Comparison of ENCODE assay signal across 8 cellular contexts in the genomic region with DNA sequence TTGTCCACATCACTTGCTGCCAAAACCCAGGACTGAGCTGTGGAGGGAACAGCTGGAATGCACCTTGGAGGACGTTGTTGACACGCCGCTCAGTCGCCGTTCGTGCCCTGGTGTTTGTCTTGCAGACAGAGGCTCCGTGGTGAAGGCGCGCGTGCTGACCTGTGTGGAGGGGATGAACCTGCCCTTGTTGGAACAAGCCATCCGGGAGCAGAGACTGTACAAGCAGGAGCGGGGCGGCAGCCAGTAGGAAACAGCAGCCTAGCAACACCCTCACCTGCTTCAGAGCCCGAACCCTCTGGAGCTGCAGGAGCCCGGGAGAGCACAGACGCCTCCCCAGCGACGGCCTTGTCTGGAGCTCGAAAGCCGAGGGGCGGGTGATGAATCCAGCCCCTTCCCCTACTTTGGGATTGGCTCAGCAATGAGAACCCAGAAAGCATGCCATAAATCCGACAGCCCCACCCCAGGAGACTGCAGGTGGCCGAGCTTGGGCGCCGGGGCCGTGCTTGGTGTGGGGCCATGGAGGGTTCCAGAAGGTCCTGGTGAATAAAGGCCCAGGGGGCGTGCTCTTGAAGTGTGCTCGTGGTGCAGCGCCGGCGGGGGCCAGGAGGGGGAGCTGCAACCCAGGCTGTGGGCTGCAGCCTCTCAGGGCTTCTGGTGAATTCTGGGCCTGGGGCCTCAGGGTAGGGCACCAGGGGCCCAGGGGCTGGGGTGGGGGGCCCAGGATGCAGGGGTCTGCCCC. TPM values are rescaled to one million over a fixed set of nuclear protein-coding genes. Genes with fewer than 3 reads are reported as not detected.
DNase-seq lines count a peak whose midpoint lies in the region; ATAC-seq and TF ChIP-seq lines count a peak whose summit lies in the region.

No MANE protein-coding gene starts in this region.

- no peaks in the 10 kb centered on the region for H3K9me3 Mint-ChIP-seq in naive thymus-derived CD8-positive, alpha-beta T cell

- H3K36me3 ChIP-seq in MG63 (peaks cover 4% of the 10 kb centered on the region; the same call in 1 of the 2 replicates), tibial artery (peaks cover 0 to 54% (median 4%) of the 10 kb centered on the region in 3 donors)

- H3K27me3 ChIP-seq in MG63: no peaks in the 10 kb centered on the region
- no peaks in the 10 kb centered on the region for H3K27me3 ChIP-seq in tibial artery

- no peak overlapping the region for H3K27ac ChIP-seq in tibial artery

- H3K9me3 ChIP-seq in MG63 (no peaks in the 10 kb centered on the region), tibial artery (no peaks in the 10 kb centered on the region)

- no peaks in the 10 kb centered on the region for H3K27me3 Mint-ChIP-seq in naive thymus-derived CD8-positive, alpha-beta T cell

- POLR2A ChIA-PET in naive thymus-derived CD8-positive, alpha-beta T cell (lab: Charles Lee): no interaction called here

- peak; percentile 11 for DNase-seq in GF-D8 (lab: John Stamatoyannopoulos, UW)
- peak; percentile 34 for DNase-seq in MG63
- DNase-seq in activated CD4-positive, alpha-beta T cell treated with anti-CD3 and anti-CD28 coated beads, Interleukin-2, amount 50 U/mL, for 1 hour: peak; percentile 66
- peak; percentile 46 for DNase-seq in effector CD8-positive, alpha-beta T cell (lab: John Stamatoyannopoulos, UW)
- peak; percentile 32 to 78 (median 57) for DNase-seq in naive thymus-derived CD8-positive, alpha-beta T cell
- no peak for DNase-seq in tibial artery
- no peak for DNase-seq in medulla oblongata (ENCODE audit: extremely low spot score)

- H3K27ac Mint-ChIP-seq in naive thymus-derived CD8-positive, alpha-beta T cell: no peak overlapping the region

- intact Hi-C loops in tibial artery (cut with DNase I; ENCODE audit: low total_unique reads): no loop called here

- H3K4me1 ChIP-seq in tibial artery: peaks cover 0 to 8% (median 0%) of the 10 kb centered on the region in 4 donors

- TF ChIP-seq CTCF in tibial artery (IDR thresholded peaks at IDR 0.05): peak; percentile 22 to 47

- peaks cover 11 to 17% (median 16%) of the 10 kb centered on the region in 4 donors for H3K4me1 Mint-ChIP-seq in naive thymus-derived CD8-positive, alpha-beta T cell

- H3K36me3 Mint-ChIP-seq in naive thymus-derived CD8-positive, alpha-beta T cell: no peaks in the 10 kb centered on the region

- ATAC-seq in naive thymus-derived CD8-positive, alpha-beta T cell: peak; percentile 71 to 84
- ATAC-seq in GM19395 (IDR thresholded peaks at IDR 0.05; ENCODE audit: unreplicated experiment): no peak

- no peak overlapping the region for H3K4me3 Mint-ChIP-seq in naive thymus-derived CD8-positive, alpha-beta T cell

- no peak overlapping the region for H3K4me3 ChIP-seq in MG63
- H3K4me3 ChIP-seq in tibial artery: no peak overlapping the region

RNA-seq across cellular contexts. Expression of gene CDK3, which starts 0.5 kb away (rescaled TPM):
- 1.3 and 6.4 TPM in 2 replicates for total RNA-seq in MG63 (2014; rRNA removed; shearing (Covaris generic); ENCODE audit: low replicate concordance)
- 10 to 100 TPM; 11.9 to 12.5 TPM for total RNA-seq in naive thymus-derived CD8-positive, alpha-beta T cell
- polyA plus RNA-seq in naive thymus-derived CD8-positive, alpha-beta T cell: under 1 TPM; 0.16 to 0.64 (median 0.63) TPM

RNA-seq across cellular contexts. Expression of gene TEN1, which starts 21.1 kb away (rescaled TPM):
- 23.2 and 23.9 TPM in 2 replicates for total RNA-seq in MG63 (2014; rRNA removed; shearing (Covaris generic); ENCODE audit: low replicate concordance)
- 10 to 100 TPM; 14.2 to 16.6 TPM for total RNA-seq in naive thymus-derived CD8-positive, alpha-beta T cell
- 10 to 100 TPM; 17.1 to 18.9 (median 18.4) TPM for polyA plus RNA-seq in naive thymus-derived CD8-positive, alpha-beta T cell

RNA-seq across cellular contexts. Expression of gene ACOX1, which starts 21.2 kb away (rescaled TPM):
- total RNA-seq in MG63 (2014; rRNA removed; shearing (Covaris generic); ENCODE audit: low replicate concordance): 24.5 and 26.9 TPM in 2 replicates
- total RNA-seq in naive thymus-derived CD8-positive, alpha-beta T cell: 10 to 100 TPM; 37.9 to 39.3 TPM
- 10 to 100 TPM; 11.4 to 18.4 (median 15.1) TPM for polyA plus RNA-seq in naive thymus-derived CD8-positive, alpha-beta T cell

RNA-seq across cellular contexts. Expression of gene EVPL, which starts 26.9 kb away (rescaled TPM):
- not detected in 2 replicates for total RNA-seq in MG63 (2014; rRNA removed; shearing (Covaris generic); ENCODE audit: low replicate concordance)
- total RNA-seq in naive thymus-derived CD8-positive, alpha-beta T cell: 1 to 10 TPM; 7.1 to 8.2 TPM
- polyA plus RNA-seq in naive thymus-derived CD8-positive, alpha-beta T cell: 1 to 10 TPM in 1 of 3 donors, under 1 TPM in 1, not detected in 1; 0.74 to 1.6 TPM

RNA-seq across cellular contexts. Expression of gene FBF1, which starts 59.3 kb away (rescaled TPM):
- 13.4 and 15.2 TPM in 2 replicates for total RNA-seq in MG63 (2014; rRNA removed; shearing (Covaris generic); ENCODE audit: low replicate concordance)
- total RNA-seq in naive thymus-derived CD8-positive, alpha-beta T cell: 10 to 100 TPM; 47.7 to 54.6 TPM
- polyA plus RNA-seq in naive thymus-derived CD8-positive, alpha-beta T cell: 1 to 10 TPM; 2.4 to 8.0 (median 7.5) TPM

Comparison
In these comparisons a context has a peak if more than half of its experiments do, and no peak if none do; other contexts are left out.
1. DNase-seq: peak in GF-D8 (single experiment), MG63 (single experiment), activated CD4-positive, alpha-beta T cell treated with anti-CD3 and anti-CD28 coated beads, Interleukin-2, amount 50 U/mL, for 1 hour (single experiment), effector CD8-positive, alpha-beta T cell (single experiment) and naive thymus-derived CD8-positive, alpha-beta T cell (10 of 10); none in tibial artery (0 of 2) and medulla oblongata (single experiment).